Comparison of ENCODE assay signal across 15 cellular contexts in genomic region chr1:12246584-12246983, GRCh38. TPM values are rescaled to one million over a fixed set of nuclear protein-coding genes. Genes with fewer than 3 reads are reported as not detected.
DNase-seq lines count a peak whose midpoint lies in the region; ATAC-seq and TF ChIP-seq lines count a peak whose summit lies in the region.
"Had no signal": no experiment of that assay in that cellular context is flagged by ENCODE, and none has a peak within 500 bp of the region (broad histone marks: within the 10 kb centered on the region; RNA-seq: fewer than 3 reads in every experiment).

No MANE protein-coding gene starts in this region.

- DNase-seq in fibroblast of villous mesenchyme (ENCODE audit: low read depth) = peak; percentile 52
- DNase-seq in gastrocnemius medialis = no peak
- peak; percentile 39 to 84 for DNase-seq in tibial artery
- no peak for DNase-seq in NCI-H1048 (lab: John Stamatoyannopoulos, UW)
- DNase-seq in AG08396 (ENCODE audit: low spot score) = no peak
- no peak for DNase-seq in natural killer cell
- DNase-seq: 8988T; BE2C; Caco-2; CD4-positive, alpha-beta T cell; GM23248; IMR-90 had no signal

- in situ Hi-C loops in gastrocnemius medialis (cut with MboI; ENCODE audit: low sequenced_read_pairs in 4 of 4) = no loop called here

- H3K4me3 ChIP-seq in ACC112 (ENCODE audit: low read depth, low read length) (no peak overlapping the region), fibroblast of villous mesenchyme (ENCODE audit: low read depth, low read length) (no peak overlapping the region), gastrocnemius medialis (no peak overlapping the region), tibial artery (no peak overlapping the region)
- H3K4me3 ChIP-seq: GM23248, HAP-1 had no signal

- intact Hi-C loops in gastrocnemius medialis (cut with DNase I; ENCODE audit: low total_unique reads) (no loop called here), tibial artery (cut with DNase I; ENCODE audit: low total_unique reads) (no loop called here), natural killer cell (cut with micrococcal nuclease) (no loop called here)

- peaks cover 38% of the 10 kb centered on the region for H3K4me1 ChIP-seq in ACC112 (ENCODE audit: control insufficient read depth, insufficient read depth, low read length, unreplicated experiment)
- H3K4me1 ChIP-seq in gastrocnemius medialis = peaks cover 8 to 12% of the 10 kb centered on the region in 2 donors
- H3K4me1 ChIP-seq in tibial artery = peaks cover 0 to 35% (median 22%) of the 10 kb centered on the region in 4 donors
- H3K4me1 ChIP-seq: BE2C, Caco-2 had no signal

- no peaks in the 10 kb centered on the region for H3K27me3 Mint-ChIP-seq in natural killer cell (ENCODE audit: low read depth in 2 of 2)
- H3K27me3 Mint-ChIP-seq: CD4-positive, alpha-beta T cell had no signal

- no peak overlapping the region for H3K4me3 Mint-ChIP-seq in natural killer cell
- H3K4me3 Mint-ChIP-seq: CD4-positive, alpha-beta T cell had no signal

- H3K27ac ChIP-seq in ACC112 (ENCODE audit: low read depth, low read length) (peak overlapping the region; percentile 68; the same call in 1 of the 2 replicates), gastrocnemius medialis (peak overlapping the region; percentile 20 to 66 (median 45)), tibial artery (peak overlapping the region; percentile 68 to 74)
- H3K27ac ChIP-seq: C4-2B, GM23248 had no signal

- H2AFZ ChIP-seq in ACC112 (ENCODE audit: low read length, unreplicated experiment) = no peak overlapping the region
- H2AFZ ChIP-seq: GM23248 had no signal

- H3K79me2 ChIP-seq in ACC112 (ENCODE audit: control insufficient read depth, insufficient read depth, low read length, unreplicated experiment) = no peaks in the 10 kb centered on the region

- H3K27me3 ChIP-seq in ACC112 (ENCODE audit: insufficient read depth, low read length) (no peaks in the 10 kb centered on the region), gastrocnemius medialis (no peaks in the 10 kb centered on the region), tibial artery (no peaks in the 10 kb centered on the region)
- H3K27me3 ChIP-seq: BE2C had no signal

- peaks cover 0 to 6% of the 10 kb centered on the region in 2 donors for H3K4me1 Mint-ChIP-seq in natural killer cell

- peak; percentile 33 to 72 for ATAC-seq in gastrocnemius medialis
- no peak for ATAC-seq in natural killer cell

- no peak overlapping the region for H3K27ac Mint-ChIP-seq in natural killer cell
- H3K27ac Mint-ChIP-seq: CD4-positive, alpha-beta T cell had no signal

- H3K9me3 Mint-ChIP-seq in natural killer cell = no peaks in the 10 kb centered on the region
- H3K9me3 Mint-ChIP-seq: CD4-positive, alpha-beta T cell had no signal

- H3K36me3 ChIP-seq in ACC112 (ENCODE audit: insufficient read depth, low read length) = peaks cover 33% of the 10 kb centered on the region
- H3K36me3 ChIP-seq in gastrocnemius medialis = peaks cover 2 to 74% of the 10 kb centered on the region in 2 donors
- peaks cover 56 to 76% (median 57%) of the 10 kb centered on the region in 3 donors for H3K36me3 ChIP-seq in tibial artery
- H3K36me3 ChIP-seq: BE2C had no signal

- H3K9me3 ChIP-seq in gastrocnemius medialis (no peaks in the 10 kb centered on the region), tibial artery (no peaks in the 10 kb centered on the region)
- H3K9me3 ChIP-seq: BE2C, Caco-2, HAP-1 had no signal

- peaks cover 23% of the 10 kb centered on the region for H3K36me3 Mint-ChIP-seq in natural killer cell

- TF ChIP-seq POLR2A in gastrocnemius medialis (IDR thresholded peaks at IDR 0.05) = no peak

- no peak for TF ChIP-seq CTCF in fibroblast of villous mesenchyme (IDR thresholded peaks at IDR 0.05; ENCODE audit: insufficient read depth, low read depth, low read length)
- no peak for TF ChIP-seq CTCF in gastrocnemius medialis (IDR thresholded peaks at IDR 0.05 in 4 of 5, conservative IDR thresholded peaks at IDR 0.05 in 1 of 5)
- TF ChIP-seq CTCF in tibial artery (IDR thresholded peaks at IDR 0.05) = no peak
- no peak for TF ChIP-seq CTCF in natural killer cell (IDR thresholded peaks at IDR 0.05)

RNA-seq across cellular contexts. Expression of gene VPS13D, which starts 16.8 kb away (rescaled TPM):
- total RNA-seq in fibroblast of villous mesenchyme (39.9 and 55.3 TPM in 2 replicates), gastrocnemius medialis (10 to 100 TPM; 60.9 to 91.6 (median 71.6) TPM), natural killer cell (10 to 100 TPM; 66.3 to 94.0 (median 81.7) TPM)

Comparison
In these comparisons a context has a peak if more than half of its experiments do, and no peak if none do; other contexts are left out.
1. DNase-seq: peak in fibroblast of villous mesenchyme (single experiment) and tibial artery (2 of 2); none in gastrocnemius medialis (0 of 2), NCI-H1048 (single experiment), AG08396 (single experiment) and natural killer cell (single experiment).
2. ATAC-seq: peak in gastrocnemius medialis (2 of 2); none in natural killer cell (0 of 3).
3. Peak in every context shown above with its lines, with median percentiles within 50 percentile points of each other: H3K27ac ChIP-seq.